ENCODE assay signal across 8 cellular contexts in the genomic region with DNA sequence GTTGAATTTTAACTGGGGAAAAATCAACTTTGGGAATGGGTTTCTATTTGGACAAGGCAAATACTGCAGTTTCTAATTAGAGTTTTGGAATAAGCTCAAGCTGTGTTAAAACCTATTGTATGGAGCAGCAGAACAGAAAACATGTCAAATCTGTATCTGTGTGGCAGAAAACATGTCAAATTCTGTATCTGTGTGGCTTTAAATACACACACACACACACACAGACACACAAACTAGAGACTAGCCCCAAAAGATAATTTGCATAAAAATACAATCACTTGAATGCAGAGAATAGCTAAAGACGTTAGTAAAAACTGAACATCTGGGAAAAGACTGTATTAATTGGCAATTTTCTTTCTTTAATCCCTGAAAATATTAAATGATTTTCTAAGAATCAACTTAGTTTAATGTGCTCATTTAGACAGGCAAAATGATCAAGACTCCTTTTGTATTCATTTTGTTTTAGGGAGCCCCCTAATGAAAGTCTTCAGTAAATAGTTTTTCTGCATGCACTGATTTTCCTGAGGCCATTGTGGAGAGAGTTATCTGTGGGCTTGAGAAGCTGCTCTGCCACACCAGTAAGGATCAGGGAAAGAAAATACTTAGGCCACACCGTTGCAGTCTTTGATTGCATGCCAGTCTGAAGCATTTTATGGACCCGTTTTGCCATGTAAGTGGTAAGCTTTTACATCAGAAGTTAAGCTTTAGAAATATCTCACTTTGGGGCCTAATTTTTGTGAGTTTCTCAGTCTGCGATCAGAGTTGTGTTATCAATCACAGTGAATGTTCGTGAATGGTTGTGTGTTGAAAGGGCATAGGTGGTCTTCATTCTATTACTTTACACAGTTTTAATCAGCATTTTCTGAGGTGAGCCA. TPM values are rescaled to one million over a fixed set of nuclear protein-coding genes. Genes with fewer than 3 reads are reported as not detected.
DNase-seq lines count a peak whose midpoint lies in the region; ATAC-seq and TF ChIP-seq lines count a peak whose summit lies in the region.

No MANE protein-coding gene starts in this region.

- H3K4me1 ChIP-seq in gastroesophageal sphincter (peaks cover 0 to 50% (median 3%) of the 10 kb centered on the region in 3 donors), stomach (peaks cover 4 to 61% (median 32%) of the 10 kb centered on the region in 4 donors)

- H3K4me3 ChIP-seq in gastroesophageal sphincter (peak overlapping the region; percentile 86), stomach (peak overlapping the region; percentile 3 to 94 (median 76))

- ATAC-seq in SK-N-SH treated with all-trans-retinoic acid at 6 μM for 48 hours (peak; percentile 12; the same call in 2 of the 3 replicates), gastroesophageal sphincter (no peak), HG02981 (IDR thresholded peaks at IDR 0.05; ENCODE audit: unreplicated experiment) (no peak)
- ATAC-seq in stimulated activated naive CD8-positive, alpha-beta T cell treated with anti-CD3 and anti-CD28 coated beads, Interleukin-15, Interleukin-2, amounts not matched to agents 100 U/mL and 50 U/mL, for 24 hours, result no peak

- intact Hi-C loops in stomach (cut with DNase I; ENCODE audit: low total_unique reads), result no loop called here

- H3K9me3 ChIP-seq in gastroesophageal sphincter (no peaks in the 10 kb centered on the region), stomach (no peaks in the 10 kb centered on the region)

- H3K27ac ChIP-seq in gastroesophageal sphincter (peak overlapping the region in 3 of 4 donors; percentile 3 to 95 (median 91)), stomach (peak overlapping the region in 4 of 5 donors; percentile 90 to 95 (median 92))

- peak in 2 of 3 experiments; percentile 6 to 11 for DNase-seq in NCI-H1417 (lab: John Stamatoyannopoulos, UW)
- no peak for DNase-seq in NCI-H1417 treated with DMSO at 0.1 percent for 48 hours (lab: John Stamatoyannopoulos, UW)
- no peak for DNase-seq in stomach
- DNase-seq in stimulated activated naive CD8-positive, alpha-beta T cell treated with anti-CD3 and anti-CD28 coated beads, Interleukin-15, Interleukin-2, amounts not matched to agents 100 U/mL and 50 U/mL, for 24 hours, result no peak
- no peak for DNase-seq in NCI-H1092 (lab: John Stamatoyannopoulos, UW)

- H3K36me3 ChIP-seq in gastroesophageal sphincter, result no peaks in the 10 kb centered on the region
- no peaks in the 10 kb centered on the region for H3K36me3 ChIP-seq in stomach

- H3K27me3 ChIP-seq in gastroesophageal sphincter (no peaks in the 10 kb centered on the region), stomach (no peaks in the 10 kb centered on the region)

- no peak for TF ChIP-seq EP300 in gastroesophageal sphincter (IDR thresholded peaks at IDR 0.05)
- TF ChIP-seq EP300 in stomach (IDR thresholded peaks at IDR 0.05), result no peak

- TF ChIP-seq CTCF in gastroesophageal sphincter (IDR thresholded peaks at IDR 0.05) (no peak), stomach (IDR thresholded peaks at IDR 0.05) (no peak)

- 31 to 41% methylated on average over 3 to 5 of the region's 5 CpGs for WGBS in gastroesophageal sphincter (ENCODE audit: low coverage in 1 of 2), 2 donors
- WGBS in stomach, 5 donors, result 54 to 64% (median 58%) methylated on average over 5 of the region's 5 CpGs

- no peak for TF ChIP-seq POLR2A in gastroesophageal sphincter (IDR thresholded peaks at IDR 0.05)
- TF ChIP-seq POLR2A in stomach (IDR thresholded peaks at IDR 0.05), result no peak

TF ChIP-seq in SK-N-SH treated with all-trans-retinoic acid at 6 μM for 48 hours, 23 proteins besides CTCF, POLR2A, EP300 and RAD21:
- TF ChIP-seq ZFP3 (CRISPR knock-in tag; IDR thresholded peaks at IDR 0.05), result no peak

RNA-seq across cellular contexts. Expression of gene SPATS2L, which starts 2.2 kb away (rescaled TPM):
- total RNA-seq in gastroesophageal sphincter (100 to 1,000 TPM in 2 of 4 donors, 10 to 100 TPM in 2; 50.6 to 120 (median 91.5) TPM), stomach (100 to 1,000 TPM in 2 of 5 donors, 10 to 100 TPM in 3; 36.8 to 245 (median 99.3) TPM)
- polyA plus RNA-seq in stomach, result 100 to 1,000 TPM in 1 of 3 donors, 10 to 100 TPM in 2; 41.3 to 116 (median 59.1) TPM

Comparison
In these comparisons a context has a peak if more than half of its experiments do, and no peak if none do; other contexts are left out.
1. DNase-seq: peak in NCI-H1417 (2 of 3); none in NCI-H1417 treated with DMSO at 0.1 percent for 48 hours (single experiment), stomach (single experiment), stimulated activated naive CD8-positive, alpha-beta T cell treated with anti-CD3 and anti-CD28 coated beads, Interleukin-15, Interleukin-2, amounts not matched to agents 100 U/mL and 50 U/mL, for 24 hours (single experiment) and NCI-H1092 (single experiment).